6 cellular contexts compared by ENCODE assay signal in the genomic region with DNA sequence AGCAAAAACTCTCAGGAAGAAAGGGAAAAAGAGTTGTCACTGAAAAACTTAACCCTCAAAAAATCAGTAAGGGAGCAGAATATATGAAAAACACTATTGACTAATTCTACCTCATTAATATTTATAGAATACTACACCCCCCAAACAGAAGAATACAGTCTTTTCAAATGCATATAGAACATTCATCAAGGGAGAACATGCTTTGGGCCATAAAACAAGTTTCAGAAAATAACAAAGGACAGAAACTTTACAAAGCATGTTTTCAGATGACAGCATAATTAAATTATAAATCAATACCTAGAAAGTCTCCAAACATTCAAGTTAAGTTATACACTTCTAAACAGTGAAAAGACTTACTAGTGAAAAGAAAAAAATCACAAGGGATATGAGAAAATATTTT.
"Had no signal": no experiment of that assay in that cellular context is flagged by ENCODE, and none has a peak within 500 bp of the region (broad histone marks: within the 10 kb centered on the region; RNA-seq: fewer than 3 reads in every experiment).

No MANE protein-coding gene starts in this region.

- DNase-seq: GM23248, GOT3, H7, H9, HCEC 1CT, HFFc6 had no signal
